ENCODE assay signal across 33 cellular contexts in genomic region chr13:28576037-28576436, GRCh38.
"Had no signal": no experiment of that assay in that cellular context is flagged by ENCODE, and none has a peak within 500 bp of the region (broad histone marks: within the 10 kb centered on the region; RNA-seq: fewer than 3 reads in every experiment).

No MANE protein-coding gene starts in this region.

- H3K36me3 ChIP-seq: adrenal gland, cardiac muscle cell, colonic mucosa, gastrocnemius medialis, heart left ventricle, WERI-Rb-1 had no signal

- H3K4me1 Mint-ChIP-seq: activated naive CD4-positive, alpha-beta T cell treated with anti-CD3 and anti-CD28 coated beads, Interleukin-2, amount 50 U/mL, for 24 hours had no signal

- H3K4me1 ChIP-seq: adrenal gland, body of pancreas, colonic mucosa, gastrocnemius medialis had no signal

- H3K27ac ChIP-seq: adrenal gland, body of pancreas, cardiac muscle cell, colonic mucosa, gastrocnemius medialis, heart left ventricle, WERI-Rb-1 had no signal

- H3K4me3 ChIP-seq: adrenal gland, body of pancreas, cardiac muscle cell, colonic mucosa, gastrocnemius medialis, heart left ventricle had no signal

- H3K27ac Mint-ChIP-seq: activated B cell treated with CpG ODN at 0.5 μM for 24 hours; activated CD8-positive, alpha-beta T cell treated with anti-CD3 and anti-CD28 coated beads for 36 hours; activated naive CD4-positive, alpha-beta T cell treated with anti-CD3 and anti-CD28 coated beads for 36 hours; activated naive CD4-positive, alpha-beta T cell treated with anti-CD3 and anti-CD28 coated beads, Interleukin-2, amount 50 U/mL, for 24 hours; activated naive CD8-positive, alpha-beta T cell treated with anti-CD3 and anti-CD28 coated beads for 36 hours; activated naive CD8-positive, alpha-beta T cell treated with anti-CD3 and anti-CD28 coated beads, Interleukin-2, amount 50 U/mL, for 24 hours; activated T-helper 2 cell treated with anti-CD3 and anti-CD28 coated beads, Interferon-gamma antibody, Interleukin-2, Interleukin-4, amounts not matched to agents 10 μg/mL and 5 μg/mL and 100 μg/mL, durations not matched to agents 14 hours and 24 hours and 36 hours; T-helper 17 cell; T-helper 2 cell treated with Interferon-gamma antibody and Interleukin-4, amounts not matched to agents 5 μg/mL and 100 μg/mL, for 36 hours had no signal

- ATAC-seq: activated CD4-positive, CD25-positive, alpha-beta regulatory T cell treated with anti-CD3 and anti-CD28 coated beads, Interleukin-2, amount 50 U/mL, for 24 hours; activated CD8-positive, alpha-beta T cell treated with anti-CD3 and anti-CD28 coated beads for 36 hours; activated naive CD8-positive, alpha-beta T cell treated with anti-CD3 and anti-CD28 coated beads, Interleukin-2, amount 50 U/mL, for 24 hours; activated T-cell treated with anti-CD3 and anti-CD28 coated beads, Interleukin-2, amount 50 U/mL, for 4 hours; body of pancreas; esophagus mucosa; gastrocnemius medialis; heart left ventricle; T-helper 17 cell had no signal

- H3K4me3 Mint-ChIP-seq: activated B cell treated with CpG ODN at 0.5 μM for 24 hours; activated CD8-positive, alpha-beta T cell treated with anti-CD3 and anti-CD28 coated beads for 36 hours; activated naive CD4-positive, alpha-beta T cell treated with anti-CD3 and anti-CD28 coated beads for 36 hours; activated naive CD4-positive, alpha-beta T cell treated with anti-CD3 and anti-CD28 coated beads, Interleukin-2, amount 50 U/mL, for 24 hours; activated naive CD8-positive, alpha-beta T cell treated with anti-CD3 and anti-CD28 coated beads for 36 hours; activated naive CD8-positive, alpha-beta T cell treated with anti-CD3 and anti-CD28 coated beads, Interleukin-2, amount 50 U/mL, for 24 hours; activated T-cell treated with anti-CD3 and anti-CD28 coated beads, Interleukin-2, amount 50 U/mL, for 4 hours; T-helper 17 cell; T-helper 2 cell treated with Interferon-gamma antibody and Interleukin-4, amounts not matched to agents 5 μg/mL and 100 μg/mL, for 36 hours had no signal

- H3K27me3 ChIP-seq: adrenal gland, body of pancreas, colonic mucosa, gastrocnemius medialis, heart left ventricle had no signal

- DNase-seq: activated B cell treated with CpG ODN at 0.5 μM for 24 hours; activated CD4-positive, alpha-beta T cell treated with anti-CD3 and anti-CD28 coated beads for 48 hours; activated CD4-positive, alpha-beta T cell treated with anti-CD3 and anti-CD28 coated beads, Interleukin-2, amount 50 U/mL, for 1 hour; activated CD4-positive, alpha-beta T cell treated with anti-CD3 and anti-CD28 coated beads, Interleukin-2, amount 50 U/mL, for 48 hours; activated CD8-positive, alpha-beta memory T cell treated with anti-CD3 and anti-CD28 coated beads for 24 hours; activated CD8-positive, alpha-beta T cell treated with anti-CD3 and anti-CD28 coated beads for 36 hours; activated effector memory CD4-positive, alpha-beta T cell treated with anti-CD3 and anti-CD28 coated beads, Interleukin-2, amount 50 U/mL, for 16 hours; activated naive CD4-positive, alpha-beta T cell treated with anti-CD3 and anti-CD28 coated beads for 36 hours; activated naive CD8-positive, alpha-beta T cell treated with anti-CD3 and anti-CD28 coated beads for 36 hours; activated naive CD8-positive, alpha-beta T cell treated with anti-CD3 and anti-CD28 coated beads, Interleukin-2, amount 50 U/mL, for 24 hours; activated T-cell treated with anti-CD3 and anti-CD28 coated beads, Interleukin-2, amount 50 U/mL, for 4 hours; adrenal gland; amygdala; aorta; body of pancreas; central memory CD4-positive, alpha-beta T cell; cerebellar nuclear complex; colonic mucosa; effector CD8-positive, alpha-beta T cell; foreskin fibroblast; gastrocnemius medialis; glutamatergic neuron; heart left ventricle; T-helper 17 cell; T1000; WERI-Rb-1 had no signal

- H3K36me3 Mint-ChIP-seq: activated naive CD4-positive, alpha-beta T cell treated with anti-CD3 and anti-CD28 coated beads, Interleukin-2, amount 50 U/mL, for 24 hours; activated naive CD8-positive, alpha-beta T cell treated with anti-CD3 and anti-CD28 coated beads for 36 hours had no signal

- FAIRE-seq: endometrium had no signal

- H3K9me3 Mint-ChIP-seq: activated CD8-positive, alpha-beta T cell treated with anti-CD3 and anti-CD28 coated beads for 36 hours; activated naive CD4-positive, alpha-beta T cell treated with anti-CD3 and anti-CD28 coated beads for 36 hours; activated naive CD4-positive, alpha-beta T cell treated with anti-CD3 and anti-CD28 coated beads, Interleukin-2, amount 50 U/mL, for 24 hours; activated naive CD8-positive, alpha-beta T cell treated with anti-CD3 and anti-CD28 coated beads for 36 hours; activated naive CD8-positive, alpha-beta T cell treated with anti-CD3 and anti-CD28 coated beads, Interleukin-2, amount 50 U/mL, for 24 hours; activated T-cell treated with anti-CD3 and anti-CD28 coated beads, Interleukin-2, amount 50 U/mL, for 4 hours; activated T-helper 2 cell treated with anti-CD3 and anti-CD28 coated beads, Interferon-gamma antibody, Interleukin-2, Interleukin-4, amounts not matched to agents 10 μg/mL and 5 μg/mL and 100 μg/mL, durations not matched to agents 14 hours and 24 hours and 36 hours had no signal

- H3K9me3 ChIP-seq: adrenal gland, body of pancreas, colonic mucosa, gastrocnemius medialis, heart left ventricle had no signal
